8 cellular contexts compared by ENCODE assay signal in genomic region chr18:43277164-43277600, GRCh38. TPM values are rescaled to one million over a fixed set of nuclear protein-coding genes. Genes with fewer than 3 reads are reported as not detected.
DNase-seq lines count a peak whose midpoint lies in the region; ATAC-seq and TF ChIP-seq lines count a peak whose summit lies in the region.

Gene SYT4 (minus strand): TSS chr18:43277490. CDS start chr18:43277281, 209 bp downstream.

- no CpG with 5 or more reads among the region's 20 CpGs for WGBS in H9 (ENCODE audit: extremely low coverage, insufficient read length, low lambda C conversion rate)

- no peak within 1 kb of the TSS for H3K14ac ChIP-seq in H9 (ENCODE audit: insufficient read depth, low read length)

- no peak within 1 kb of the TSS for H3K56ac ChIP-seq in H9 (ENCODE audit: insufficient read length, low read depth, low read length)

- intact Hi-C loops in naive thymus-derived CD4-positive, alpha-beta T cell (cut with micrococcal nuclease) = loop anchor here in 1 of 2 donors (10.0 kb wide), 1 partner anchor 62 kb away; no protein-coding TSS in a partner anchor

- H2BK120ac ChIP-seq in H9 (ENCODE audit: low read depth, low read length, poor library complexity, severe bottlenecking) = no peak within 1 kb of the TSS

- no peak within 1 kb of the TSS for H2BK15ac ChIP-seq in H9 (ENCODE audit: low read depth, low read length)

- no peaks in the 10 kb centered on the region for H3K36me3 Mint-ChIP-seq in H9 (ENCODE audit: insufficient read depth in 1 of 3, low read depth in 3 of 3)
- H3K36me3 Mint-ChIP-seq in endothelial cell (ENCODE audit: low read depth, unreplicated experiment) = no peaks in the 10 kb centered on the region
- no peaks in the 10 kb centered on the region for H3K36me3 Mint-ChIP-seq in naive thymus-derived CD4-positive, alpha-beta T cell

- H3K9ac ChIP-seq in H9 (ENCODE audit: extremely low read depth, insufficient read length, low read length) = no peak within 1 kb of the TSS

- H3K27me3 ChIP-seq in H9 (ENCODE audit: insufficient read depth, low read length) = no peaks in the 10 kb centered on the region
- no peaks in the 10 kb centered on the region for H3K27me3 ChIP-seq in naive thymus-derived CD4-positive, alpha-beta T cell (ENCODE audit: control insufficient read depth in 2 of 2, insufficient read depth in 2 of 2, low read length in 2 of 2)

- no peaks in the 10 kb centered on the region for H3K9me3 ChIP-seq in H9 (ENCODE audit: control insufficient read depth, low read depth, low read length)
- H3K9me3 ChIP-seq in naive thymus-derived CD4-positive, alpha-beta T cell (ENCODE audit: control insufficient read depth in 2 of 3, low read length in 3 of 3) = no peaks in the 10 kb centered on the region

- no peak within 1 kb of the TSS for H2AK5ac ChIP-seq in H9 (ENCODE audit: insufficient read length, low read length)

- H3K4ac ChIP-seq in H9 (ENCODE audit: low read depth, low read length) = no peak within 1 kb of the TSS

- H3K27ac Mint-ChIP-seq in H9 (peak within 1 kb of the TSS in 2 of 3 experiments; percentile 61 to 70; a peak in 2 of 7 replicates), endothelial cell (ENCODE audit: unreplicated experiment) (no peak within 1 kb of the TSS)
- no peak within 1 kb of the TSS for H3K27ac Mint-ChIP-seq in naive thymus-derived CD4-positive, alpha-beta T cell

- CTCF ChIA-PET in naive thymus-derived CD4-positive, alpha-beta T cell (lab: Charles Lee) = interaction anchor here (0.6 kb wide), 1 partner anchor 676 kb away, joined by 3 read pairs; no protein-coding TSS in a partner anchor
- CTCF ChIA-PET in GM10248 (lab: Yijun Ruan, JAX) = no interaction called here

- no peak within 1 kb of the TSS for H3K4me3 ChIP-seq in naive thymus-derived CD4-positive, alpha-beta T cell (ENCODE audit: low read length)

- peak within 1 kb of the TSS; percentile 50 to 76 for H3K4me3 Mint-ChIP-seq in H9
- H3K4me3 Mint-ChIP-seq in endothelial cell (ENCODE audit: unreplicated experiment) = no peak within 1 kb of the TSS
- H3K4me3 Mint-ChIP-seq in naive thymus-derived CD4-positive, alpha-beta T cell = no peak within 1 kb of the TSS

- no peak within 1 kb of the TSS for H3K18ac ChIP-seq in H9 (ENCODE audit: insufficient read length, low read depth, low read length)

- peak within 1 kb of the TSS; percentile 17 for H3T11ph ChIP-seq in H9 (ENCODE audit: low read length)

- peak within 1 kb of the TSS; percentile 40 for H2AFZ ChIP-seq in H9 (ENCODE audit: low read length)

- no peaks in the 10 kb centered on the region for H3K79me1 ChIP-seq in H9 (ENCODE audit: insufficient read depth, low read depth, low read length, poor library complexity, severe bottlenecking)

- no peak within 1 kb of the TSS for H2BK5ac ChIP-seq in H9 (ENCODE audit: insufficient read length, low read length)

- no peaks in the 10 kb centered on the region for H4K20me1 ChIP-seq in H9 (ENCODE audit: control insufficient read depth, insufficient read depth, insufficient read length)

- H3K27me3 Mint-ChIP-seq in H9 (ENCODE audit: low read depth) = no peaks in the 10 kb centered on the region
- no peaks in the 10 kb centered on the region for H3K27me3 Mint-ChIP-seq in endothelial cell (ENCODE audit: unreplicated experiment)
- H3K27me3 Mint-ChIP-seq in naive thymus-derived CD4-positive, alpha-beta T cell = peaks cover 0 to 28% (median 8%) of the 10 kb centered on the region in 5 donors

- no peak within 1 kb of the TSS for H4K8ac ChIP-seq in H9 (replicated peaks; ENCODE audit: insufficient read length, low read depth, low read length)

- no peaks in the 10 kb centered on the region; the same call in 1 of the 2 replicates for H3K79me2 ChIP-seq in H9 (ENCODE audit: insufficient read depth, low read length)

- no peak within 1 kb of the TSS for H2BK12ac ChIP-seq in H9 (ENCODE audit: insufficient read length, low read depth, low read length)

- no peak within 1 kb of the TSS for H2BK20ac ChIP-seq in H9 (ENCODE audit: low read depth, low read length, poor library complexity, severe bottlenecking)

- POLR2A ChIA-PET in naive thymus-derived CD4-positive, alpha-beta T cell (lab: Charles Lee) = no interaction called here
- POLR2A ChIA-PET in GM10248 (lab: Yijun Ruan, JAX) = no interaction called here

- no peak within 1 kb of the TSS for H4K91ac ChIP-seq in H9 (ENCODE audit: insufficient read length, low read depth, low read length)

- ATAC-seq in HG02970 (IDR thresholded peaks at IDR 0.05; ENCODE audit: low FRiP score, unreplicated experiment) = no peak
- ATAC-seq in naive thymus-derived CD4-positive, alpha-beta T cell = no peak
- ATAC-seq in HG03025 (IDR thresholded peaks at IDR 0.05; ENCODE audit: low FRiP score, unreplicated experiment) = no peak

- peaks cover 3% of the 10 kb centered on the region for H3K23me2 ChIP-seq in H9 (ENCODE audit: insufficient read length, low read depth, low read length, poor library complexity, severe bottlenecking)

- H3K4me1 ChIP-seq in H9 (ENCODE audit: insufficient read depth, low read length) = no peaks in the 10 kb centered on the region
- no peaks in the 10 kb centered on the region for H3K4me1 ChIP-seq in naive thymus-derived CD4-positive, alpha-beta T cell (ENCODE audit: control insufficient read depth in 2 of 2, insufficient read depth in 2 of 2, low read length in 2 of 2)

- TF ChIP-seq CTCF in H9 (conservative IDR thresholded peaks at IDR 0.05) (no peak), endothelial cell (IDR thresholded peaks at IDR 0.05; ENCODE audit: unreplicated experiment) (no peak), GM10248 (IDR thresholded peaks at IDR 0.05; ENCODE audit: control extremely low read depth, extremely low read depth, low read depth, missing control alignments) (no peak)

- no peak within 1 kb of the TSS for H3K27ac ChIP-seq in H9 (ENCODE audit: insufficient read length, low read depth, low read length)
- no peak within 1 kb of the TSS for H3K27ac ChIP-seq in naive thymus-derived CD4-positive, alpha-beta T cell (ENCODE audit: low read depth, low read length)

- no peaks in the 10 kb centered on the region for H3K36me3 ChIP-seq in naive thymus-derived CD4-positive, alpha-beta T cell (ENCODE audit: control insufficient read depth in 2 of 3, insufficient read depth in 3 of 3, low read length in 3 of 3)

- H3K9me3 Mint-ChIP-seq in H9 (no peaks in the 10 kb centered on the region), endothelial cell (ENCODE audit: unreplicated experiment) (no peaks in the 10 kb centered on the region)
- H3K9me3 Mint-ChIP-seq in naive thymus-derived CD4-positive, alpha-beta T cell = peaks cover 0 to 2% (median 0%) of the 10 kb centered on the region in 11 donors

- no peak within 1 kb of the TSS for H4K5ac ChIP-seq in H9 (ENCODE audit: insufficient read length, low read depth, low read length)

- H3K4me1 Mint-ChIP-seq in H9 (peaks cover 31 to 35% of the 10 kb centered on the region in 2 experiments), endothelial cell (ENCODE audit: unreplicated experiment) (peaks cover 2% of the 10 kb centered on the region)
- H3K4me1 Mint-ChIP-seq in naive thymus-derived CD4-positive, alpha-beta T cell = peaks cover 0 to 3% (median 0%) of the 10 kb centered on the region in 7 donors

- DNase-seq in H9 (peak; percentile 91), NCI-H524 (lab: John Stamatoyannopoulos, UW) (peak; percentile 95 to 97), endothelial cell (ENCODE audit: low spot score) (peak; percentile 77), mucosa of gallbladder (ENCODE audit: low spot score) (peak; percentile 62), GM10248 (ENCODE audit: extremely low spot score) (no peak)
- no peak for DNase-seq in naive thymus-derived CD4-positive, alpha-beta T cell

- H3K4me2 ChIP-seq in H9 (ENCODE audit: insufficient read depth, insufficient read length, low read length) = peak within 1 kb of the TSS; percentile 49

- H3K23ac ChIP-seq in H9 (ENCODE audit: insufficient read length, low read depth, low read length) = no peak within 1 kb of the TSS

RNA-seq across cellular contexts. Expression of gene SYT4, which starts in this region (rescaled TPM):
- total RNA-seq in H9 (2021) (2.2 and 3.4 TPM in 2 replicates), endothelial cell (ENCODE audit: unreplicated experiment) (0.26 TPM), mucosa of gallbladder (0.40 TPM)
- total RNA-seq in naive thymus-derived CD4-positive, alpha-beta T cell = not detected
- not detected for polyA plus RNA-seq in naive thymus-derived CD4-positive, alpha-beta T cell

Comparison
In these comparisons a context has a peak if more than half of its experiments do, and no peak if none do; other contexts are left out.
1. Peak in DNase-seq in endothelial cell; RNA of the gene not detected or under 1 TPM.
2. Peak in DNase-seq in mucosa of gallbladder; RNA of the gene not detected or under 1 TPM.
3. DNase-seq: peak in H9 (single experiment) and NCI-H524 (2 of 2); none in naive thymus-derived CD4-positive, alpha-beta T cell (0 of 9) and GM10248 (single experiment).
4. H3K27ac Mint-ChIP-seq: peak in H9 (2 of 3); none in endothelial cell (single experiment) and naive thymus-derived CD4-positive, alpha-beta T cell (0 of 9).
5. H3K4me3 Mint-ChIP-seq: peak in H9 (2 of 2); none in endothelial cell (single experiment) and naive thymus-derived CD4-positive, alpha-beta T cell (0 of 10).